23 cellular contexts compared by ENCODE assay signal in genomic region chr6:71967436-71967835, GRCh38.
DNase-seq lines count a peak whose midpoint lies in the region; ATAC-seq, FAIRE-seq and TF ChIP-seq lines count a peak whose summit lies in the region.
"Had no signal": no experiment of that assay in that cellular context is flagged by ENCODE, and none has a peak within 500 bp of the region (broad histone marks: within the 10 kb centered on the region; RNA-seq: fewer than 3 reads in every experiment).

No MANE protein-coding gene starts in this region.

- no peak overlapping the region for H3K4me3 Mint-ChIP-seq in astrocyte (ENCODE audit: unreplicated experiment)
- H3K4me3 Mint-ChIP-seq in activated T-cell treated with anti-CD3 and anti-CD28 coated beads, Interleukin-2, amount 50 U/mL, for 4 hours = no peak overlapping the region
- H3K4me3 Mint-ChIP-seq: activated naive CD4-positive, alpha-beta T cell treated with anti-CD3 and anti-CD28 coated beads, Interleukin-2, amount 50 U/mL, for 24 hours; immature natural killer cell; neural progenitor cell had no signal

- intact Hi-C loops in PC-9 (cut with micrococcal nuclease; ENCODE audit: unreplicated experiment) = no loop called here

- no peaks in the 10 kb centered on the region for H3K36me3 ChIP-seq in astrocyte (ENCODE audit: insufficient read depth, low read length)
- no peaks in the 10 kb centered on the region for H3K36me3 ChIP-seq in PC-9 (ENCODE audit: low read depth)
- H3K36me3 ChIP-seq: neural progenitor cell, thyroid gland had no signal

- ATAC-seq in HG02798 (IDR thresholded peaks at IDR 0.05; ENCODE audit: poor library complexity, unreplicated experiment) (peak; percentile 53), HG03565 (IDR thresholded peaks at IDR 0.05; ENCODE audit: unreplicated experiment) (no peak), HG03108 (IDR thresholded peaks at IDR 0.05; ENCODE audit: unreplicated experiment) (no peak)
- no peak for ATAC-seq in activated T-cell treated with anti-CD3 and anti-CD28 coated beads, Interleukin-2, amount 50 U/mL, for 4 hours
- ATAC-seq: right cardiac atrium had no signal

- H3K9me2 ChIP-seq in PC-9 (ENCODE audit: insufficient read depth) = no peaks in the 10 kb centered on the region

- H3K4me1 ChIP-seq in astrocyte (ENCODE audit: insufficient read depth, low read length) = no peaks in the 10 kb centered on the region
- no peaks in the 10 kb centered on the region for H3K4me1 ChIP-seq in PC-9 (replicated peaks; ENCODE audit: insufficient read depth)
- H3K4me1 ChIP-seq: neural progenitor cell, thyroid gland had no signal

- CTCF ChIA-PET in PC-9 (lab: Charles Lee) = no interaction called here

- H3F3A ChIP-seq in PC-9 (ENCODE audit: insufficient read depth, low read depth) = no peaks in the 10 kb centered on the region

- DNase-seq in EH (ENCODE audit: low read depth) (peak; percentile 22), astrocyte (ENCODE audit: low read depth) (peak; percentile 64), non-pigmented ciliary epithelial cell (ENCODE audit: low read depth) (peak; percentile 34), PC-9 (no peak)
- no peak for DNase-seq in activated T-cell treated with anti-CD3 and anti-CD28 coated beads, Interleukin-2, amount 50 U/mL, for 4 hours
- DNase-seq: activated CD8-positive, alpha-beta memory T cell treated with anti-CD3 and anti-CD28 coated beads, Interleukin-2, amount 50 U/mL, for 4 hours; DMS79; immature natural killer cell; mesendoderm; NCI-H2107; NCI-H82; right cardiac atrium; stimulated activated CD4-positive, alpha-beta T cell treated with anti-CD3 and anti-CD28 coated beads, Interleukin-2, amount 100 ng/mL, for 48 hours; stimulated activated CD8-positive, alpha-beta memory T cell treated with anti-CD3 and anti-CD28 coated beads, Interleukin-4, amount 100 ng/mL, for 48 hours; thyroid gland had no signal

- H3K4me2 ChIP-seq in astrocyte (ENCODE audit: low read length) = peak overlapping the region; percentile 12
- H3K4me2 ChIP-seq in PC-9 = no peak overlapping the region
- H3K4me2 ChIP-seq: neural progenitor cell had no signal

- no peak for TF ChIP-seq CTCF in astrocyte (IDR thresholded peaks at IDR 0.05; ENCODE audit: insufficient read depth, low read depth, low read length)
- TF ChIP-seq CTCF in PC-9 (conservative IDR thresholded peaks at IDR 0.05) = no peak

- H3K4me3 ChIP-seq in astrocyte (ENCODE audit: insufficient read depth, low read depth, low read length) (no peak overlapping the region), PC-9 (no peak overlapping the region)
- H3K4me3 ChIP-seq: neural progenitor cell, thyroid gland had no signal

- H4K20me1 ChIP-seq in astrocyte (ENCODE audit: insufficient read depth, low read length) (no peaks in the 10 kb centered on the region), PC-9 (ENCODE audit: insufficient read depth) (no peaks in the 10 kb centered on the region)

- FAIRE-seq in astrocyte (lab: Jason Lieb, UNC) = no peak
- FAIRE-seq: endometrium, frontal cortex had no signal

- H3K27me3 ChIP-seq in astrocyte (ENCODE audit: insufficient read depth, low read length) (no peaks in the 10 kb centered on the region), PC-9 (ENCODE audit: insufficient read depth, low read depth) (no peaks in the 10 kb centered on the region)
- H3K27me3 ChIP-seq: neural progenitor cell, thyroid gland had no signal

- BruUV-seq in PC-9 (replicated peaks; lab: Mats Ljungman, UMichigan) = no TSS peak

- H3K9ac ChIP-seq in astrocyte (ENCODE audit: low read length) = no peak overlapping the region
- H3K9ac ChIP-seq: neural progenitor cell had no signal

- no peak overlapping the region for H3K27ac Mint-ChIP-seq in astrocyte (ENCODE audit: unreplicated experiment)
- H3K27ac Mint-ChIP-seq: activated naive CD4-positive, alpha-beta T cell treated with anti-CD3 and anti-CD28 coated beads, Interleukin-2, amount 50 U/mL, for 24 hours; immature natural killer cell; neural progenitor cell had no signal

- no peak overlapping the region for H3K27ac ChIP-seq in astrocyte (ENCODE audit: low read depth, low read length)
- no peak overlapping the region for H3K27ac ChIP-seq in PC-9
- H3K27ac ChIP-seq: neural progenitor cell, RWPE1, thyroid gland had no signal

- no peak overlapping the region for H2AFZ ChIP-seq in astrocyte (ENCODE audit: low read depth, low read length)
- H2AFZ ChIP-seq in PC-9 = no peak overlapping the region
- H2AFZ ChIP-seq: neural progenitor cell had no signal

- H3K9me3 Mint-ChIP-seq in astrocyte (ENCODE audit: unreplicated experiment) = no peaks in the 10 kb centered on the region
- peaks cover 5% of the 10 kb centered on the region for H3K9me3 Mint-ChIP-seq in activated T-cell treated with anti-CD3 and anti-CD28 coated beads, Interleukin-2, amount 50 U/mL, for 4 hours
- H3K9me3 Mint-ChIP-seq: activated naive CD4-positive, alpha-beta T cell treated with anti-CD3 and anti-CD28 coated beads, Interleukin-2, amount 50 U/mL, for 24 hours; neural progenitor cell had no signal

- POLR2A ChIA-PET in PC-9 (lab: Charles Lee; ENCODE audit: unreplicated experiment) = no interaction called here

- H3K36me3 Mint-ChIP-seq in astrocyte (ENCODE audit: low read depth, unreplicated experiment) = no peaks in the 10 kb centered on the region
- no peaks in the 10 kb centered on the region for H3K36me3 Mint-ChIP-seq in activated T-cell treated with anti-CD3 and anti-CD28 coated beads, Interleukin-2, amount 50 U/mL, for 4 hours (ENCODE audit: insufficient read depth)
- H3K36me3 Mint-ChIP-seq: activated naive CD4-positive, alpha-beta T cell treated with anti-CD3 and anti-CD28 coated beads, Interleukin-2, amount 50 U/mL, for 24 hours; immature natural killer cell; neural progenitor cell had no signal

- peaks cover 8% of the 10 kb centered on the region for H3K4me1 Mint-ChIP-seq in astrocyte (ENCODE audit: low read depth, unreplicated experiment)
- no peaks in the 10 kb centered on the region for H3K4me1 Mint-ChIP-seq in activated T-cell treated with anti-CD3 and anti-CD28 coated beads, Interleukin-2, amount 50 U/mL, for 4 hours (ENCODE audit: low read depth)
- H3K4me1 Mint-ChIP-seq: activated naive CD4-positive, alpha-beta T cell treated with anti-CD3 and anti-CD28 coated beads, Interleukin-2, amount 50 U/mL, for 24 hours; immature natural killer cell; neural progenitor cell had no signal

- H3K9me3 ChIP-seq in astrocyte (ENCODE audit: insufficient read depth, low read depth, low read length) (no peaks in the 10 kb centered on the region), PC-9 (ENCODE audit: insufficient read depth, low read depth) (no peaks in the 10 kb centered on the region; the same call in 1 of the 2 replicates)
- H3K9me3 ChIP-seq: thyroid gland had no signal

- H3K79me2 ChIP-seq in astrocyte (ENCODE audit: insufficient read depth, low read length) (no peaks in the 10 kb centered on the region), PC-9 (ENCODE audit: low read depth) (no peaks in the 10 kb centered on the region)

- H3K27me3 Mint-ChIP-seq in astrocyte (ENCODE audit: low read depth, unreplicated experiment) = no peaks in the 10 kb centered on the region
- H3K27me3 Mint-ChIP-seq in activated T-cell treated with anti-CD3 and anti-CD28 coated beads, Interleukin-2, amount 50 U/mL, for 4 hours (ENCODE audit: low read depth) = no peaks in the 10 kb centered on the region
- H3K27me3 Mint-ChIP-seq: activated naive CD4-positive, alpha-beta T cell treated with anti-CD3 and anti-CD28 coated beads, Interleukin-2, amount 50 U/mL, for 24 hours had no signal

Comparison
In these comparisons a context has a peak if more than half of its experiments do, and no peak if none do; other contexts are left out.
1. DNase-seq: peak in EH (single experiment), astrocyte (single experiment) and non-pigmented ciliary epithelial cell (single experiment); none in activated T-cell treated with anti-CD3 and anti-CD28 coated beads, Interleukin-2, amount 50 U/mL, for 4 hours (single experiment) and PC-9 (0 of 2).